ENCODE assay signal across 9 cellular contexts in genomic region chr3:186849392-186849975, GRCh38. TPM values are rescaled to one million over a fixed set of nuclear protein-coding genes. Genes with fewer than 3 reads are reported as not detected.
DNase-seq lines count a peak whose midpoint lies in the region; ATAC-seq and TF ChIP-seq lines count a peak whose summit lies in the region.
"Had no signal": no experiment of that assay in that cellular context is flagged by ENCODE, and none has a peak within 500 bp of the region (broad histone marks: within the 10 kb centered on the region; RNA-seq: fewer than 3 reads in every experiment).

No MANE protein-coding gene starts in this region.

- POLR2A ChIA-PET in Panc1 (lab: Charles Lee) = no interaction called here

- H3K4me1 ChIP-seq in Panc1 (ENCODE audit: control insufficient read depth, insufficient read depth, low read length) (no peaks in the 10 kb centered on the region), esophagus squamous epithelium (no peaks in the 10 kb centered on the region)

- 0 to 5% methylated on average over 1 of the region's 1 CpG for WGBS in esophagus squamous epithelium, 2 donors
- 0 to 8% methylated on average over 1 of the region's 1 CpG for WGBS in lower leg skin, 2 donors

- no TSS peak for BruUV-seq in Panc1 (replicated peaks; lab: Mats Ljungman, UMichigan)

- peaks cover 23% of the 10 kb centered on the region for H3K27me3 ChIP-seq in Panc1 (ENCODE audit: control insufficient read depth, insufficient read depth, low read length)
- H3K27me3 ChIP-seq in esophagus squamous epithelium = peaks cover 0 to 54% (median 0%) of the 10 kb centered on the region in 4 donors

- H3K9me3 ChIP-seq in Panc1 (ENCODE audit: control insufficient read depth, insufficient read depth, low read depth, low read length) = no peaks in the 10 kb centered on the region
- no peaks in the 10 kb centered on the region for H3K9me3 ChIP-seq in esophagus squamous epithelium

- DNase-seq in AML-193 (lab: John Stamatoyannopoulos, UW) (peak; percentile 45 to 50), GM13976 (ENCODE audit: low spot score) (peak; percentile 73), HT-29 (ENCODE audit: low spot score) (peak; percentile 62), Panc1 (ENCODE audit: low read depth, low spot score) (peak; percentile 36), esophagus squamous epithelium (lab: John Stamatoyannopoulos, UW) (no peak), retina (peak; percentile 24), AG08396 (ENCODE audit: low spot score) (no peak), lower leg skin (ENCODE audit: low spot score in 2 of 2) (no peak)

- TF ChIP-seq CTCF in GM13976 (IDR thresholded peaks at IDR 0.05; ENCODE audit: borderline replicate concordance, control extremely low read depth, extremely low read depth, insufficient read depth, missing control alignments) = peak; percentile 53
- peak; percentile 67; the same call in 1 of the 2 replicates for TF ChIP-seq CTCF in Panc1 (IDR thresholded peaks at IDR 0.05)
- TF ChIP-seq CTCF in esophagus squamous epithelium (IDR thresholded peaks at IDR 0.05) = peak in 4 of 6 experiments; percentile 11 to 46 (median 36)
- TF ChIP-seq CTCF in lower leg skin (IDR thresholded peaks at IDR 0.05) = no peak

- H3K27ac ChIP-seq in Panc1 (ENCODE audit: low read length) (no peak overlapping the region), esophagus squamous epithelium (no peak overlapping the region)
- H3K27ac ChIP-seq: HL-60 had no signal

- intact Hi-C loops in Panc1 (cut with micrococcal nuclease; ENCODE audit: unreplicated experiment) (loop anchor here (1.0 kb wide), 1 partner anchor 316 kb away; no protein-coding TSS in a partner anchor), esophagus squamous epithelium (cut with DNase I) (loop anchor here (10.0 kb wide), 1 partner anchor 315 kb away; no protein-coding TSS in a partner anchor), lower leg skin (cut with DNase I; ENCODE audit: low total_unique reads) (no loop called here)

- TF ChIP-seq POLR2A in esophagus squamous epithelium (IDR thresholded peaks at IDR 0.05) = no peak
- TF ChIP-seq POLR2A in lower leg skin (IDR thresholded peaks at IDR 0.05) = no peak

- H3K36me3 ChIP-seq in Panc1 (ENCODE audit: control insufficient read depth, insufficient read depth, low read length) (no peaks in the 10 kb centered on the region), esophagus squamous epithelium (no peaks in the 10 kb centered on the region)

- H3K4me3 ChIP-seq in Panc1 (ENCODE audit: low read depth in 2 of 2, low read length in 2 of 2) (no peak overlapping the region), esophagus squamous epithelium (no peak overlapping the region), lower leg skin (ENCODE audit: low read depth, poor library complexity, severe bottlenecking) (no peak overlapping the region)

- CTCF ChIA-PET in Panc1 (lab: Charles Lee) = interaction anchor here (0.6 to 2.1 kb wide), 10 partner anchors 13 to 836 kb away, joined by 3 to 28 read pairs (median 3); partner anchors contain the start of gene RPL39L

- peak; percentile 83 for ATAC-seq in Panc1

- in situ Hi-C loops in GM13976 (cut with MboI; ENCODE audit: low sequenced_read_pairs, unreplicated experiment) (loop anchor here (10.0 kb wide), 1 partner anchor 315 kb away; no protein-coding TSS in a partner anchor), Panc1 (cut with HindIII; ENCODE audit: low pct_unique_long_range_greater_than_20kb, low sequenced_read_pairs) (no loop called here)

RNA-seq across cellular contexts. Expression of gene ADIPOQ, which starts 7.0 kb away (rescaled TPM):
- not detected in 2 replicates for total RNA-seq in HT-29 (2014; rRNA removed; shearing (Covaris generic))
- not detected for total RNA-seq in Panc1 (2021; ENCODE audit: unreplicated experiment)
- polyA plus RNA-seq in Panc1 (2012; ENCODE audit: insufficient read length) = not detected
- total RNA-seq in esophagus squamous epithelium = not detected
- 10 to 100 TPM in 2 of 4 donors, 1 to 10 TPM in 2; 1.1 to 15.6 (median 7.7) TPM for total RNA-seq in lower leg skin

RNA-seq across cellular contexts. Expression of gene RFC4, which starts 43.2 kb away (rescaled TPM):
- total RNA-seq in HT-29 (2014; rRNA removed; shearing (Covaris generic)) = 23.6 and 38.0 TPM in 2 replicates
- total RNA-seq in Panc1 (2021; ENCODE audit: unreplicated experiment) = 70.7 TPM
- 28.4 TPM for polyA plus RNA-seq in Panc1 (2012; ENCODE audit: insufficient read length)
- 10 to 100 TPM in 3 of 4 donors, 1 to 10 TPM in 1; 6.6 to 23.5 (median 15.9) TPM for total RNA-seq in esophagus squamous epithelium
- 10 to 100 TPM in 2 of 4 donors, 1 to 10 TPM in 2; 6.3 to 14.0 (median 10.5) TPM for total RNA-seq in lower leg skin

Comparison
In these comparisons a context has a peak if more than half of its experiments do, and no peak if none do; other contexts are left out.
1. DNase-seq: peak in AML-193 (2 of 2), GM13976 (single experiment), HT-29 (single experiment), Panc1 (single experiment) and retina (single experiment); none in esophagus squamous epithelium (single experiment), AG08396 (single experiment) and lower leg skin (0 of 2).
2. CTCF ChIP-seq: peak in GM13976 (single experiment), Panc1 (single experiment) and esophagus squamous epithelium (4 of 6); none in lower leg skin (0 of 3).